Comparison of ENCODE assay signal across 2 cellular contexts in genomic region chr11:68832476-68833176, GRCh38.
TF ChIP-seq lines count a peak whose summit lies in the region.

No MANE protein-coding gene starts in this region.

TF ChIP-seq in liver, 16 proteins besides CTCF, POLR2A, EP300 and RAD21 (continued from another document):
- TF ChIP-seq HNF4G (IDR thresholded peaks at IDR 0.05): no peak
- TF ChIP-seq TAF1 (conservative IDR thresholded peaks at IDR 0.05): no peak
- no peak for TF ChIP-seq ATF3 (IDR thresholded peaks at IDR 0.05)
- TF ChIP-seq, protein P1, sequence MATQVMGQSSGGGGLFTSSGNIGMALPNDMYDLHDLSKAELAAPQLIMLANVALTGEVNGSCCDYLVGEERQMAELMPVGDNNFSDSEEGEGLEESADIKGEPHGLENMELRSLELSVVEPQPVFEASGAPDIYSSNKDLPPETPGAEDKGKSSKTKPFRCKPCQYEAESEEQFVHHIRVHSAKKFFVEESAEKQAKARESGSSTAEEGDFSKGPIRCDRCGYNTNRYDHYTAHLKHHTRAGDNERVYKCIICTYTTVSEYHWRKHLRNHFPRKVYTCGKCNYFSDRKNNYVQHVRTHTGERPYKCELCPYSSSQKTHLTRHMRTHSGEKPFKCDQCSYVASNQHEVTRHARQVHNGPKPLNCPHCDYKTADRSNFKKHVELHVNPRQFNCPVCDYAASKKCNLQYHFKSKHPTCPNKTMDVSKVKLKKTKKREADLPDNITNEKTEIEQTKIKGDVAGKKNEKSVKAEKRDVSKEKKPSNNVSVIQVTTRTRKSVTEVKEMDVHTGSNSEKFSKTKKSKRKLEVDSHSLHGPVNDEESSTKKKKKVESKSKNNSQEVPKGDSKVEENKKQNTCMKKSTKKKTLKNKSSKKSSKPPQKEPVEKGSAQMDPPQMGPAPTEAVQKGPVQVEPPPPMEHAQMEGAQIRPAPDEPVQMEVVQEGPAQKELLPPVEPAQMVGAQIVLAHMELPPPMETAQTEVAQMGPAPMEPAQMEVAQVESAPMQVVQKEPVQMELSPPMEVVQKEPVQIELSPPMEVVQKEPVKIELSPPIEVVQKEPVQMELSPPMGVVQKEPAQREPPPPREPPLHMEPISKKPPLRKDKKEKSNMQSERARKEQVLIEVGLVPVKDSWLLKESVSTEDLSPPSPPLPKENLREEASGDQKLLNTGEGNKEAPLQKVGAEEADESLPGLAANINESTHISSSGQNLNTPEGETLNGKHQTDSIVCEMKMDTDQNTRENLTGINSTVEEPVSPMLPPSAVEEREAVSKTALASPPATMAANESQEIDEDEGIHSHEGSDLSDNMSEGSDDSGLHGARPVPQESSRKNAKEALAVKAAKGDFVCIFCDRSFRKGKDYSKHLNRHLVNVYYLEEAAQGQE (IDR thresholded peaks at IDR 0.05): no peak
- TF ChIP-seq ZBTB33 (IDR thresholded peaks at IDR 0.05): no peak
- no peak for TF ChIP-seq SP1 (IDR thresholded peaks at IDR 0.05)
- no peak for TF ChIP-seq FOXA2 (IDR thresholded peaks at IDR 0.05)
- no peak for TF ChIP-seq HNF4A (conservative IDR thresholded peaks at IDR 0.05)
- no peak for TF ChIP-seq EGR1 (IDR thresholded peaks at IDR 0.05; ENCODE audit: low read depth in 2 of 2)
- TF ChIP-seq, protein P2, sequence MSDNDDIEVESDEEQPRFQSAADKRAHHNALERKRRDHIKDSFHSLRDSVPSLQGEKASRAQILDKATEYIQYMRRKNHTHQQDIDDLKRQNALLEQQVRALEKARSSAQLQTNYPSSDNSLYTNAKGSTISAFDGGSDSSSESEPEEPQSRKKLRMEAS (IDR thresholded peaks at IDR 0.05): no peak
- TF ChIP-seq RXRA (IDR thresholded peaks at IDR 0.05): no peak
- no peak for TF ChIP-seq YY1 (IDR thresholded peaks at IDR 0.05)
- no peak for TF ChIP-seq FOXA1 (IDR thresholded peaks at IDR 0.05)

TF ChIP-seq in HepG2, 621 proteins besides CTCF, POLR2A, EP300 and RAD21 (continued from another document):
- TF ChIP-seq PTBP1 (IDR thresholded peaks at IDR 0.05; ENCODE audit: low read depth, low read length, poor library complexity, severe bottlenecking): no peak
- no peak for TF ChIP-seq SP140L (CRISPR knock-in tag; IDR thresholded peaks at IDR 0.05; ENCODE audit: borderline replicate concordance)
- TF ChIP-seq, protein P3, sequence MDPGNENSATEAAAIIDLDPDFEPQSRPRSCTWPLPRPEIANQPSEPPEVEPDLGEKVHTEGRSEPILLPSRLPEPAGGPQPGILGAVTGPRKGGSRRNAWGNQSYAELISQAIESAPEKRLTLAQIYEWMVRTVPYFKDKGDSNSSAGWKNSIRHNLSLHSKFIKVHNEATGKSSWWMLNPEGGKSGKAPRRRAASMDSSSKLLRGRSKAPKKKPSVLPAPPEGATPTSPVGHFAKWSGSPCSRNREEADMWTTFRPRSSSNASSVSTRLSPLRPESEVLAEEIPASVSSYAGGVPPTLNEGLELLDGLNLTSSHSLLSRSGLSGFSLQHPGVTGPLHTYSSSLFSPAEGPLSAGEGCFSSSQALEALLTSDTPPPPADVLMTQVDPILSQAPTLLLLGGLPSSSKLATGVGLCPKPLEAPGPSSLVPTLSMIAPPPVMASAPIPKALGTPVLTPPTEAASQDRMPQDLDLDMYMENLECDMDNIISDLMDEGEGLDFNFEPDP (CRISPR knock-in tag; conservative IDR thresholded peaks at IDR 0.05): no peak
- no peak for TF ChIP-seq FOXK2 (IDR thresholded peaks at IDR 0.05)
- no peak for TF ChIP-seq REPIN1 (CRISPR knock-in tag; IDR thresholded peaks at IDR 0.05; ENCODE audit: borderline replicate concordance, low read depth)
- TF ChIP-seq ELK4 (CRISPR knock-in tag; IDR thresholded peaks at IDR 0.05; ENCODE audit: borderline replicate concordance): no peak
- no peak for TF ChIP-seq AGO2 (optimal IDR thresholded peaks at IDR 0.05; ENCODE audit: low read depth, low read length)
- TF ChIP-seq ZNF274 (CRISPR knock-in tag; IDR thresholded peaks at IDR 0.05): no peak
- TF ChIP-seq, protein P4, sequence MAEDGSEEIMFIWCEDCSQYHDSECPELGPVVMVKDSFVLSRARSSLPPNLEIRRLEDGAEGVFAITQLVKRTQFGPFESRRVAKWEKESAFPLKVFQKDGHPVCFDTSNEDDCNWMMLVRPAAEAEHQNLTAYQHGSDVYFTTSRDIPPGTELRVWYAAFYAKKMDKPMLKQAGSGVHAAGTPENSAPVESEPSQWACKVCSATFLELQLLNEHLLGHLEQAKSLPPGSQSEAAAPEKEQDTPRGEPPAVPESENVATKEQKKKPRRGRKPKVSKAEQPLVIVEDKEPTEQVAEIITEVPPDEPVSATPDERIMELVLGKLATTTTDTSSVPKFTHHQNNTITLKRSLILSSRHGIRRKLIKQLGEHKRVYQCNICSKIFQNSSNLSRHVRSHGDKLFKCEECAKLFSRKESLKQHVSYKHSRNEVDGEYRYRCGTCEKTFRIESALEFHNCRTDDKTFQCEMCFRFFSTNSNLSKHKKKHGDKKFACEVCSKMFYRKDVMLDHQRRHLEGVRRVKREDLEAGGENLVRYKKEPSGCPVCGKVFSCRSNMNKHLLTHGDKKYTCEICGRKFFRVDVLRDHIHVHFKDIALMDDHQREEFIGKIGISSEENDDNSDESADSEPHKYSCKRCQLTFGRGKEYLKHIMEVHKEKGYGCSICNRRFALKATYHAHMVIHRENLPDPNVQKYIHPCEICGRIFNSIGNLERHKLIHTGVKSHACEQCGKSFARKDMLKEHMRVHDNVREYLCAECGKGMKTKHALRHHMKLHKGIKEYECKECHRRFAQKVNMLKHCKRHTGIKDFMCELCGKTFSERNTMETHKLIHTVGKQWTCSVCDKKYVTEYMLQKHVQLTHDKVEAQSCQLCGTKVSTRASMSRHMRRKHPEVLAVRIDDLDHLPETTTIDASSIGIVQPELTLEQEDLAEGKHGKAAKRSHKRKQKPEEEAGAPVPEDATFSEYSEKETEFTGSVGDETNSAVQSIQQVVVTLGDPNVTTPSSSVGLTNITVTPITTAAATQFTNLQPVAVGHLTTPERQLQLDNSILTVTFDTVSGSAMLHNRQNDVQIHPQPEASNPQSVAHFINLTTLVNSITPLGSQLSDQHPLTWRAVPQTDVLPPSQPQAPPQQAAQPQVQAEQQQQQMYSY (CRISPR knock-in tag; IDR thresholded peaks at IDR 0.05): no peak
- TF ChIP-seq ZNF570 (CRISPR knock-in tag; IDR thresholded peaks at IDR 0.05; ENCODE audit: borderline replicate concordance): no peak
- no peak for TF ChIP-seq TAF15 (IDR thresholded peaks at IDR 0.05; ENCODE audit: low read depth, low read length, poor library complexity, severe bottlenecking)
- TF ChIP-seq FIP1L1 (IDR thresholded peaks at IDR 0.05; ENCODE audit: borderline replicate concordance, insufficient read depth, low read depth, low read length): no peak
- no peak for TF ChIP-seq ZNF496 (CRISPR knock-in tag; IDR thresholded peaks at IDR 0.05; ENCODE audit: insufficient replicate concordance)
- no peak for TF ChIP-seq SAFB2 (CRISPR knock-in tag; IDR thresholded peaks at IDR 0.05; ENCODE audit: borderline replicate concordance, low read depth)
- TF ChIP-seq MTA3 (CRISPR knock-in tag; IDR thresholded peaks at IDR 0.05): no peak
- no peak for TF ChIP-seq ZFY (CRISPR knock-in tag; IDR thresholded peaks at IDR 0.05)
- no peak for TF ChIP-seq BCLAF1 (IDR thresholded peaks at IDR 0.05)
- no peak for TF ChIP-seq ZNF121 (CRISPR knock-in tag; IDR thresholded peaks at IDR 0.05)
